ENCODE assay signal across 1 cellular context in genomic region chr2:170361359-170361936, GRCh38.
TF ChIP-seq lines count a peak whose summit lies in the region.

No MANE protein-coding gene starts in this region.

TF ChIP-seq in IMR-90, 13 proteins besides CTCF, POLR2A, EP300 and RAD21 (continued from another document):
- TF ChIP-seq USF2 (IDR thresholded peaks at IDR 0.05; ENCODE audit: low read depth, low read length), result no peak
